In genomic region chr5:38847549-38848341, GRCh38 we compare ENCODE assay signal across 12 cellular contexts. TPM values are rescaled to one million over a fixed set of nuclear protein-coding genes. Genes with fewer than 3 reads are reported as not detected.
A peak's percentile ranks its signal among the peaks of the same experiment; 100 is the strongest.
DNase-seq lines count a peak whose midpoint lies in the region; ATAC-seq and TF ChIP-seq lines count a peak whose summit lies in the region.
"Had no signal": no experiment of that assay in that cellular context is flagged by ENCODE, and none has a peak within 500 bp of the region (broad histone marks: within the 10 kb centered on the region; RNA-seq: fewer than 3 reads in every experiment).

No MANE protein-coding gene starts in this region.

- peak; percentile 29 for DNase-seq in HCEC 1CT
- DNase-seq in kidney tubule cell (ENCODE audit: low spot score), result peak; percentile 35
- DNase-seq in NCI-H2171 (lab: John Stamatoyannopoulos, UW), result no peak
- no peak for DNase-seq in inferior parietal cortex (ENCODE audit: extremely low spot score)
- DNase-seq: activated T-cell treated with anti-CD3 and anti-CD28 coated beads, Interleukin-2, amount 50 U/mL, for 24 hours; DMS79 treated with DMSO at 0.1 percent for 48 hours; NCI-H1105 treated with DMSO at 0.1 percent for 48 hours; pancreas had no signal

- ATAC-seq in HG03097 (IDR thresholded peaks at IDR 0.05; ENCODE audit: low FRiP score, unreplicated experiment), result no peak
- no peak for ATAC-seq in GM18505 (IDR thresholded peaks at IDR 0.05; ENCODE audit: unreplicated experiment)

- peak overlapping the region; percentile 74 to 96 (median 88) for H3K4me3 ChIP-seq in subcutaneous abdominal adipose tissue (ENCODE audit: low read depth in 1 of 5, low read length in 5 of 5)

- H3K9me3 Mint-ChIP-seq in brain, result peaks cover 4 to 19% (median 8%) of the 10 kb centered on the region in 5 experiments

- H3K27me3 ChIP-seq in subcutaneous abdominal adipose tissue (ENCODE audit: control insufficient read depth in 5 of 5, insufficient read depth in 4 of 5, low read length in 5 of 5), result no peaks in the 10 kb centered on the region
- H3K27me3 ChIP-seq: pancreas had no signal

- H3K27ac Mint-ChIP-seq in brain, result peak overlapping the region in 1 of 5 experiments; percentile 8
- H3K27ac Mint-ChIP-seq: activated T-cell treated with anti-CD3 and anti-CD28 coated beads, Interleukin-2, amount 50 U/mL, for 24 hours had no signal

- peaks cover 0 to 11% (median 3%) of the 10 kb centered on the region in 5 donors for H3K36me3 ChIP-seq in subcutaneous abdominal adipose tissue (ENCODE audit: control insufficient read depth in 5 of 5, insufficient read depth in 5 of 5, low read length in 5 of 5)
- H3K36me3 ChIP-seq: pancreas had no signal

- TF ChIP-seq POLR2A in GM18505 (IDR thresholded peaks at IDR 0.05; ENCODE audit: borderline replicate concordance, extremely low read depth, insufficient read depth, insufficient read length), result no peak

- peaks cover 66% of the 10 kb centered on the region for H3K27me3 Mint-ChIP-seq in brain

- H3K27ac ChIP-seq in subcutaneous abdominal adipose tissue (ENCODE audit: low read depth, low read length), result peak overlapping the region; percentile 94

- H3K9ac ChIP-seq in subcutaneous abdominal adipose tissue (ENCODE audit: low read length in 5 of 5), result peak overlapping the region in 3 of 5 donors; percentile 15 to 96 (median 54)

- no peaks in the 10 kb centered on the region for H3K4me1 Mint-ChIP-seq in brain

- H3K4me3 Mint-ChIP-seq in brain, result peak overlapping the region in 3 of 5 experiments; percentile 20 to 79 (median 23)
- H3K4me3 Mint-ChIP-seq: activated T-cell treated with anti-CD3 and anti-CD28 coated beads, Interleukin-2, amount 50 U/mL, for 24 hours had no signal

- peaks cover 4 to 26% (median 18%) of the 10 kb centered on the region in 5 donors for H3K4me1 ChIP-seq in subcutaneous abdominal adipose tissue (ENCODE audit: control insufficient read depth in 5 of 5, insufficient read depth in 5 of 5, low read length in 5 of 5)

- H3K36me3 Mint-ChIP-seq in brain, result no peaks in the 10 kb centered on the region

- peaks cover 0 to 9% (median 6%) of the 10 kb centered on the region in 5 donors for H3K9me3 ChIP-seq in subcutaneous abdominal adipose tissue (ENCODE audit: control insufficient read depth in 5 of 5, low read length in 5 of 5)
- H3K9me3 ChIP-seq: pancreas had no signal

- no peak for TF ChIP-seq CTCF in brain (conservative IDR thresholded peaks at IDR 0.05)

RNA-seq across cellular contexts. Expression of gene OSMR, which starts 1.9 kb away (rescaled TPM):
- polyA plus RNA-seq in brain (ENCODE audit: insufficient read depth, low read depth, low replicate concordance), result 4.4 TPM

Comparison
In these comparisons a context has a peak if more than half of its experiments do, and no peak if none do; other contexts are left out.
1. DNase-seq: peak in HCEC 1CT (single experiment) and kidney tubule cell (single experiment); none in NCI-H2171 (single experiment) and inferior parietal cortex (single experiment).